Comparison of ENCODE assay signal across 8 cellular contexts in genomic region chrX:115344885-115345653, GRCh38. TPM values are rescaled to one million over a fixed set of nuclear protein-coding genes. Genes with fewer than 3 reads are reported as not detected.
DNase-seq lines count a peak whose midpoint lies in the region; ATAC-seq and TF ChIP-seq lines count a peak whose summit lies in the region.

No MANE protein-coding gene starts in this region.

- peaks cover 27% of the 10 kb centered on the region for H3K9me3 Mint-ChIP-seq in nephron progenitor cell

- H3K27ac Mint-ChIP-seq in nephron progenitor cell: peak overlapping the region; percentile 97

- peaks cover 15% of the 10 kb centered on the region for H3K36me3 Mint-ChIP-seq in nephron progenitor cell (ENCODE audit: low read depth)

- in situ Hi-C loops in SK-MEL-5 (cut with HindIII; ENCODE audit: low pct_unique_long_range_greater_than_20kb, low sequenced_read_pairs): no loop called here

- TF ChIP-seq CTCF in nephron progenitor cell (IDR thresholded peaks at IDR 0.05): no peak

- peaks cover 38% of the 10 kb centered on the region for H3K4me1 Mint-ChIP-seq in nephron progenitor cell

- DNase-seq in A172 (ENCODE audit: low spot score) (peak; percentile 67), Kasumi-1 (lab: John Stamatoyannopoulos, UW) (peak; percentile 41 to 42), SK-MEL-5 (ENCODE audit: low read depth, low spot score) (peak; percentile 79), fibroblast of the conjunctiva (ENCODE audit: low read depth) (peak; percentile 94), nephron progenitor cell (peak; percentile 24)

- H3K27me3 Mint-ChIP-seq in nephron progenitor cell (ENCODE audit: low read depth, poor library complexity): no peaks in the 10 kb centered on the region

- no peak for ATAC-seq in GM21576 (IDR thresholded peaks at IDR 0.05; ENCODE audit: unreplicated experiment)
- no peak for ATAC-seq in GM21367 (IDR thresholded peaks at IDR 0.05; ENCODE audit: unreplicated experiment)
- no peak for ATAC-seq in GM21360 (IDR thresholded peaks at IDR 0.05; ENCODE audit: unreplicated experiment)

- no peak overlapping the region for H3K4me3 Mint-ChIP-seq in nephron progenitor cell

RNA-seq across cellular contexts. Expression of gene LUZP4, which starts 55.6 kb away (rescaled TPM):
- not detected in 2 replicates for total RNA-seq in A172 (2014; rRNA removed; shearing (Covaris generic))
- total RNA-seq in SK-MEL-5 (2014; rRNA removed; shearing (Covaris generic)): 19.1 and 22.2 TPM in 2 replicates
- 4.3 and 4.6 TPM in 2 replicates for polyA plus RNA-seq in SK-MEL-5 (2015; cell fraction: cytosol; rRNA removed)
- 2.1 and 3.6 TPM in 2 replicates for polyA plus RNA-seq in SK-MEL-5 (2015; cell fraction: nucleus; rRNA removed)

Comparison
In these comparisons a context has a peak if more than half of its experiments do, and no peak if none do; other contexts are left out.
1. DNase-seq: peak in every context shown above with its lines; median percentile 94 in fibroblast of the conjunctiva; 79 in SK-MEL-5; 67 in A172; 42 in Kasumi-1; 24 in nephron progenitor cell.
2. RNA of gene LUZP4, which starts 55.6 kb away (total RNA-seq): 19.1 to 22.2 TPM in SK-MEL-5; not detected in A172; every median in the first group is over 10 times any median in the second.